20 cellular contexts compared by ENCODE assay signal in genomic region chr9:107219486-107219853, GRCh38.
DNase-seq lines count a peak whose midpoint lies in the region; ATAC-seq, FAIRE-seq and TF ChIP-seq lines count a peak whose summit lies in the region.
"Had no signal": no experiment of that assay in that cellular context is flagged by ENCODE, and none has a peak within 500 bp of the region (broad histone marks: within the 10 kb centered on the region; RNA-seq: fewer than 3 reads in every experiment).

No MANE protein-coding gene starts in this region.

- H4K20me1 ChIP-seq in Karpas-422 (ENCODE audit: insufficient read depth, low read depth, low read length) = no peaks in the 10 kb centered on the region
- H4K20me1 ChIP-seq: BLaER1 treated with 17β-estradiol and CSF1 and Interleukin-3, amounts not matched to agents 10 nM and 100 nM had no signal

- H3K4me1 ChIP-seq in Karpas-422 (ENCODE audit: low read length) = no peaks in the 10 kb centered on the region

- H3K27ac ChIP-seq in Karpas-422 (ENCODE audit: low read length) = no peak overlapping the region
- H3K27ac ChIP-seq: BLaER1 treated with 17β-estradiol and CSF1 and Interleukin-3, amounts not matched to agents 10 nM and 100 nM; GM23248; KMS-11 had no signal

- DNase-seq in Karpas-422 (peak; percentile 34), D721Med (ENCODE audit: insufficient read length, low spot score) (no peak)
- no peak for DNase-seq in activated T-cell treated with anti-CD3 and anti-CD28 coated beads, Interleukin-2, amount 50 U/mL, for 1 hour
- DNase-seq: activated CD4-positive, alpha-beta T cell treated with anti-CD3 and anti-CD28 coated beads for 36 hours; activated T-cell treated with anti-CD3 and anti-CD28 coated beads, Interleukin-2, amount 50 U/mL, for 72 hours; amniotic stem cell; DND-41; GM23248; immature natural killer cell; NCI-H526 treated with DMSO at 0.1 percent for 48 hours; stimulated activated CD4-positive, alpha-beta T cell treated with anti-CD3 and anti-CD28 coated beads, Interleukin-2, amount 100 ng/mL, for 24 hours; stimulated activated CD8-positive, alpha-beta memory T cell treated with anti-CD3 and anti-CD28 coated beads, Interleukin-4, amount 100 ng/mL, for 48 hours; T-helper 17 cell had no signal

- H3K9me3 ChIP-seq in Karpas-422 (ENCODE audit: low read length) = no peaks in the 10 kb centered on the region
- H3K9me3 ChIP-seq: BLaER1 treated with 17β-estradiol and CSF1 and Interleukin-3, amounts not matched to agents 10 nM and 100 nM had no signal

- TF ChIP-seq CTCF in D721Med (IDR thresholded peaks at IDR 0.05; ENCODE audit: insufficient read depth, missing control alignments) = no peak

- no peak overlapping the region for H3K9ac ChIP-seq in Karpas-422 (ENCODE audit: low read length)
- H3K9ac ChIP-seq: BLaER1 treated with 17β-estradiol and CSF1 and Interleukin-3, amounts not matched to agents 10 nM and 100 nM; GM23248; KMS-11 had no signal

- ATAC-seq in GM18861 (IDR thresholded peaks at IDR 0.05; ENCODE audit: unreplicated experiment) (peak; percentile 22), GM21447 (IDR thresholded peaks at IDR 0.05; ENCODE audit: unreplicated experiment) (peak; percentile 45), HG02981 (IDR thresholded peaks at IDR 0.05; ENCODE audit: unreplicated experiment) (peak; percentile 40), GM19455 (IDR thresholded peaks at IDR 0.05; ENCODE audit: unreplicated experiment) (no peak)
- ATAC-seq: activated CD4-positive, alpha-beta T cell treated with anti-CD3 and anti-CD28 coated beads for 36 hours; T-helper 17 cell had no signal

- no peak overlapping the region for H3K4me3 ChIP-seq in Karpas-422 (ENCODE audit: low read length)
- H3K4me3 ChIP-seq: BLaER1 treated with 17β-estradiol and CSF1 and Interleukin-3, amounts not matched to agents 10 nM and 100 nM; GM23248 had no signal

- no peaks in the 10 kb centered on the region for H3K9me2 ChIP-seq in Karpas-422 (replicated peaks; ENCODE audit: insufficient read depth, low read length)

- no peak overlapping the region for H3K4me2 ChIP-seq in Karpas-422 (ENCODE audit: low read depth, low read length, poor library complexity, severe bottlenecking)
- H3K4me2 ChIP-seq: KMS-11 had no signal

- H2AFZ ChIP-seq in Karpas-422 (ENCODE audit: low read length) = no peak overlapping the region
- H2AFZ ChIP-seq: GM23248 had no signal

- no peaks in the 10 kb centered on the region for H3K27me3 ChIP-seq in Karpas-422 (ENCODE audit: low read length)
- H3K27me3 ChIP-seq: BLaER1 treated with 17β-estradiol and CSF1 and Interleukin-3, amounts not matched to agents 10 nM and 100 nM had no signal

- FAIRE-seq in D721Med (lab: Jason Lieb, UNC) = no peak
- FAIRE-seq: endothelial cell of umbilical vein had no signal

- H3K36me3 ChIP-seq in Karpas-422 (ENCODE audit: insufficient read depth, low read length) = no peaks in the 10 kb centered on the region
- H3K36me3 ChIP-seq: BLaER1 treated with 17β-estradiol and CSF1 and Interleukin-3, amounts not matched to agents 10 nM and 100 nM had no signal

- H3K79me2 ChIP-seq in Karpas-422 (ENCODE audit: low read length) = no peaks in the 10 kb centered on the region
